In genomic region chrY:18025487-18025886, GRCh38 we compare ENCODE assay signal across 3 cellular contexts. TPM values are rescaled to one million over a fixed set of nuclear protein-coding genes. Genes with fewer than 3 reads are reported as not detected.
"Had no signal": no experiment of that assay in that cellular context is flagged by ENCODE, and none has a peak within 500 bp of the region (broad histone marks: within the 10 kb centered on the region; RNA-seq: fewer than 3 reads in every experiment).

CDY2A (plus strand) TSS chrY:18025787; CDS start chrY:18026115, 328 bp downstream.

RNA-seq across cellular contexts. Expression of gene CDY2A, which starts in this region (rescaled TPM):
- polyA plus RNA-seq: stomach, thymus, urinary bladder had no signal
